In genomic region chr18:48803518-48803917, GRCh38 we compare ENCODE assay signal across 11 cellular contexts.
DNase-seq lines count a peak whose midpoint lies in the region; ATAC-seq, FAIRE-seq and TF ChIP-seq lines count a peak whose summit lies in the region.
"Had no signal": no experiment of that assay in that cellular context is flagged by ENCODE, and none has a peak within 500 bp of the region (broad histone marks: within the 10 kb centered on the region; RNA-seq: fewer than 3 reads in every experiment).

No MANE protein-coding gene starts in this region.

- no peak overlapping the region for H3K4me2 ChIP-seq in HepG2 (ENCODE audit: low read depth, low read length)
- H3K4me2 ChIP-seq in neural progenitor cell: no peak overlapping the region

- H2AFZ ChIP-seq in HepG2 (ENCODE audit: low read length) (no peak overlapping the region), neural progenitor cell (replicated peaks) (no peak overlapping the region)

- H3K36me3 ChIP-seq in right lobe of liver: peaks cover 0 to 5% (median 0%) of the 10 kb centered on the region in 4 donors
- peaks cover 9 to 57% of the 10 kb centered on the region in 2 experiments; a peak in 4 of 5 replicates for H3K36me3 ChIP-seq in HepG2 (replicated peaks in 1 of 2; ENCODE audit: control insufficient read depth in 1 of 2, insufficient read depth in 2 of 2, low read length in 2 of 2)
- H3K36me3 ChIP-seq in colonic mucosa: no peaks in the 10 kb centered on the region
- no peaks in the 10 kb centered on the region for H3K36me3 ChIP-seq in neural progenitor cell
- H3K36me3 ChIP-seq in upper lobe of right lung: no peaks in the 10 kb centered on the region

- H3F3A ChIP-seq in neural progenitor cell (ENCODE audit: low read depth): no peaks in the 10 kb centered on the region

- peaks cover 0 to 19% (median 6%) of the 10 kb centered on the region in 4 donors for H3K4me1 ChIP-seq in right lobe of liver
- peaks cover 13% of the 10 kb centered on the region for H3K4me1 ChIP-seq in HepG2 (ENCODE audit: insufficient read depth, low read length)
- H3K4me1 ChIP-seq in colonic mucosa: peaks cover 10% of the 10 kb centered on the region
- H3K4me1 ChIP-seq in neural progenitor cell: no peaks in the 10 kb centered on the region
- no peaks in the 10 kb centered on the region for H3K4me1 ChIP-seq in upper lobe of right lung

- no peaks in the 10 kb centered on the region for H3K9me3 ChIP-seq in right lobe of liver
- H3K9me3 ChIP-seq in HepG2 (ENCODE audit: low read length): no peaks in the 10 kb centered on the region
- no peaks in the 10 kb centered on the region for H3K9me3 ChIP-seq in colonic mucosa
- H3K9me3 ChIP-seq in neural progenitor cell (ENCODE audit: low read depth): no peaks in the 10 kb centered on the region
- H3K9me3 ChIP-seq in upper lobe of right lung: no peaks in the 10 kb centered on the region

- CTCF ChIA-PET in HepG2 (lab: Yijun Ruan, JAX; ENCODE audit: low intra/inter-chr PET ratio, low total read pairs): no interaction called here

- no peak overlapping the region for H3K4me3 Mint-ChIP-seq in neural progenitor cell
- H3K4me3 Mint-ChIP-seq: T-helper 1 cell treated with Interleukin-12 subunit alpha and Interleukin-12 subunit beta and Interleukin-4 antibody, amounts not matched to agents 30 μg/mL and 1 μg/mL, for 36 hours had no signal

- no CpG with 5 or more reads among the region's 3 CpGs for WGBS in right lobe of liver (ENCODE audit: insufficient coverage, low coverage, low lambda C conversion rate, missing lambda C conversion rate)
- 90% methylated on average over 2 of the region's 3 CpGs for WGBS in HepG2 (ENCODE audit: low lambda C conversion rate)

- H3K9me3 Mint-ChIP-seq in neural progenitor cell: no peaks in the 10 kb centered on the region
- H3K9me3 Mint-ChIP-seq: T-helper 1 cell treated with Interleukin-12 subunit alpha and Interleukin-12 subunit beta and Interleukin-4 antibody, amounts not matched to agents 30 μg/mL and 1 μg/mL, for 36 hours had no signal

- H4K20me1 ChIP-seq in HepG2 (ENCODE audit: insufficient read depth, low read length) (no peaks in the 10 kb centered on the region), neural progenitor cell (ENCODE audit: low read depth) (no peaks in the 10 kb centered on the region)

- no peak for FAIRE-seq in HepG2 (lab: Jason Lieb, UNC)
- FAIRE-seq in urothelium cell line (lab: Jason Lieb, UNC): no peak

- H3K9ac ChIP-seq in HepG2 (ENCODE audit: insufficient read depth, low read depth, low read length) (no peak overlapping the region), colonic mucosa (ENCODE audit: low read depth in 2 of 2, low read length in 2 of 2) (no peak overlapping the region), neural progenitor cell (no peak overlapping the region)

- POLR2A ChIA-PET in HepG2 (lab: Yijun Ruan, JAX): no interaction called here

- in situ Hi-C loops in HepG2 (cut with HindIII; ENCODE audit: extremely low pct_ligation_motif_present, low pct_unique_long_range_greater_than_20kb): no loop called here

- peaks cover 37% of the 10 kb centered on the region for H3K4me1 Mint-ChIP-seq in neural progenitor cell

- TF ChIP-seq RAD21 in HepG2 (CRISPR knock-in tag; IDR thresholded peaks at IDR 0.05): no peak

- no peak overlapping the region for H3K27ac ChIP-seq in right lobe of liver
- H3K27ac ChIP-seq in HepG2 (ENCODE audit: extremely low read length, insufficient read depth, low read length): no peak overlapping the region
- H3K27ac ChIP-seq in colonic mucosa: no peak overlapping the region
- H3K27ac ChIP-seq in neural progenitor cell: no peak overlapping the region
- H3K27ac ChIP-seq in upper lobe of right lung: no peak overlapping the region

- H3K27me3 ChIP-seq in right lobe of liver (no peaks in the 10 kb centered on the region), HepG2 (ENCODE audit: control insufficient read depth in 1 of 2, insufficient read depth in 2 of 2, low read length in 2 of 2) (no peaks in the 10 kb centered on the region), colonic mucosa (no peaks in the 10 kb centered on the region), neural progenitor cell (no peaks in the 10 kb centered on the region), upper lobe of right lung (no peaks in the 10 kb centered on the region)

- H3K36me3 Mint-ChIP-seq in neural progenitor cell: peaks cover 7% of the 10 kb centered on the region

- ATAC-seq in right lobe of liver (no peak), HepG2 (no peak), upper lobe of right lung (no peak), HG03025 (IDR thresholded peaks at IDR 0.05; ENCODE audit: low FRiP score, unreplicated experiment) (no peak)

- no peak for TF ChIP-seq POLR2A in right lobe of liver (IDR thresholded peaks at IDR 0.05)
- TF ChIP-seq POLR2A in HepG2 (IDR thresholded peaks at IDR 0.05; ENCODE audit: insufficient read depth in 1 of 2, low read depth in 2 of 2, low read length in 2 of 2): no peak

- no peaks in the 10 kb centered on the region for H3K79me2 ChIP-seq in HepG2 (ENCODE audit: insufficient read depth, low read length)
- H3K79me2 ChIP-seq in neural progenitor cell (ENCODE audit: low read depth): no peaks in the 10 kb centered on the region

- H3K27ac Mint-ChIP-seq in neural progenitor cell: peak overlapping the region; percentile 74

- TF ChIP-seq EP300 in HepG2 (IDR thresholded peaks at IDR 0.05; ENCODE audit: low read depth in 2 of 2, low read length in 2 of 2) (no peak), HepG2 (CRISPR knock-in tag; IDR thresholded peaks at IDR 0.05; ENCODE audit: borderline replicate concordance) (no peak)

- no peak for TF ChIP-seq CTCF in right lobe of liver (IDR thresholded peaks at IDR 0.05)
- no peak for TF ChIP-seq CTCF in HepG2 (CRISPR knock-in tag; IDR thresholded peaks at IDR 0.05)
- TF ChIP-seq CTCF in colonic mucosa (IDR thresholded peaks at IDR 0.05): no peak
- TF ChIP-seq CTCF in neural progenitor cell (IDR thresholded peaks at IDR 0.05): no peak
- no peak for TF ChIP-seq CTCF in upper lobe of right lung (IDR thresholded peaks at IDR 0.05)

- no TSS peak for BruUV-seq in HepG2 (replicated peaks; lab: Mats Ljungman, UMichigan)

- peaks cover 4% of the 10 kb centered on the region for H3K27me3 Mint-ChIP-seq in neural progenitor cell (ENCODE audit: insufficient read depth, low read depth)

- DNase-seq in right lobe of liver: peak in 2 of 3 donors; percentile 17 to 31
- no peak for DNase-seq in HepG2 (ENCODE audit: low spot score)
- DNase-seq in colonic mucosa: peak; percentile 9
- DNase-seq in neural progenitor cell (ENCODE audit: low spot score): no peak
- peak; percentile 3 for DNase-seq in upper lobe of right lung
- DNase-seq in urothelium cell line (ENCODE audit: low spot score): no peak
- no peak for DNase-seq in NCI-H345 treated with DMSO at 0.1 percent for 48 hours (lab: John Stamatoyannopoulos, UW; ENCODE audit: unreplicated experiment)
- DNase-seq: NCI-H2227 treated with DMSO at 0.1 percent for 48 hours had no signal

- intact Hi-C loops in right lobe of liver (cut with DNase I) (no loop called here), HepG2 (cut with micrococcal nuclease; ENCODE audit: unreplicated experiment) (no loop called here), colonic mucosa (cut with DNase I) (no loop called here), upper lobe of right lung (cut with DNase I) (no loop called here)

- H3K4me3 ChIP-seq in right lobe of liver (no peak overlapping the region), HepG2 (replicated peaks in 1 of 3; ENCODE audit: insufficient read depth in 1 of 3, low read depth in 2 of 3, low read length in 3 of 3) (no peak overlapping the region), colonic mucosa (no peak overlapping the region), neural progenitor cell (no peak overlapping the region), upper lobe of right lung (no peak overlapping the region)
- H3K4me3 ChIP-seq: lung had no signal

TF ChIP-seq in HepG2, 621 proteins besides CTCF, POLR2A, EP300 and RAD21 (continues in another document):
- TF ChIP-seq ZNF816 (CRISPR knock-in tag; IDR thresholded peaks at IDR 0.05; ENCODE audit: borderline replicate concordance) (no peak), ZNF773 (CRISPR knock-in tag; IDR thresholded peaks at IDR 0.05; ENCODE audit: borderline replicate concordance) (no peak), EZH2 (conservative IDR thresholded peaks at IDR 0.05; ENCODE audit: low read depth, low read length) (no peak), KLF11 (CRISPR knock-in tag; IDR thresholded peaks at IDR 0.05) (no peak), ZNF143 (CRISPR knock-in tag; IDR thresholded peaks at IDR 0.05) (no peak), RXRA (CRISPR knock-in tag; IDR thresholded peaks at IDR 0.05) (no peak), ZC3H13 (CRISPR knock-in tag; IDR thresholded peaks at IDR 0.05) (no peak), GABPB1 (CRISPR knock-in tag; IDR thresholded peaks at IDR 0.05) (no peak), ZGPAT (CRISPR knock-in tag; IDR thresholded peaks at IDR 0.05) (no peak), SRY (CRISPR knock-in tag; IDR thresholded peaks at IDR 0.05) (no peak), ZNF720 (CRISPR knock-in tag; IDR thresholded peaks at IDR 0.05) (no peak), ZNF589 (CRISPR knock-in tag; conservative IDR thresholded peaks at IDR 0.05) (no peak), ATF7 (IDR thresholded peaks at IDR 0.05) (no peak), ATF7 (CRISPR knock-in tag; IDR thresholded peaks at IDR 0.05) (no peak)

Comparison
In these comparisons a context has a peak if more than half of its experiments do, and no peak if none do; other contexts are left out.
1. DNase-seq: peak in right lobe of liver (2 of 3), colonic mucosa (single experiment) and upper lobe of right lung (single experiment); none in HepG2 (single experiment), neural progenitor cell (single experiment), urothelium cell line (single experiment) and NCI-H345 treated with DMSO at 0.1 percent for 48 hours (single experiment).